Comparison of ENCODE assay signal across 13 cellular contexts in the genomic region with DNA sequence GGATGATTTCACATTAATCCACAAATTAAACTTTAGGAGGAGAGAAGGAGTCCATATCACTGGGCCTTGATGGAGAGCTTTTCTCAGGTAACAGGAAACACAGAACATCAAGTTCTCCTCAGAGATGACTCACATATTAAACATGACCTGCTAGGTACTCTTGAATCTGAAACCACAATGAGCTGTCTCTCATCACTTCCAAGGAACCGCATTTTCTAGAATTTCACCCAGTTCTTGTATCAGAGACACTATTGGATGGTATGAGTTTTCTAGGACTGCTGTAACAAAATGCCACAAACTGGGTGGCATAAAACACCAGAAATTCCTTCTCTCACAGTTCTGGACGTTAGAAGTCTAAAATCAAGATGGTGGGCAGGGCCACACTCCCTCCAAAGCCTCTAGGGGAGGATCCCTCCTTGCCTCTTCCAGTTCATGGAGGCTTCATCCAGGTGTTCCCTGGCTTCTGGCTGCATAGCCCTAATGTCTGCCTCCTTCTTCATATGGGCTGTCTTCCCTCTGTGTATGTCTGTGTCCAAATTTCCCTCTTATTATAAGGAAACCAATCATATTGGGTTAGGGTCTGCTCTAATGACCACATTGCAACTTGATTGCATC. TPM values are rescaled to one million over a fixed set of nuclear protein-coding genes. Genes with fewer than 3 reads are reported as not detected.
A peak's percentile ranks its signal among the peaks of the same experiment; 100 is the strongest.
DNase-seq lines count a peak whose midpoint lies in the region; ATAC-seq, FAIRE-seq and TF ChIP-seq lines count a peak whose summit lies in the region.
"Had no signal": no experiment of that assay in that cellular context is flagged by ENCODE, and none has a peak within 500 bp of the region (broad histone marks: within the 10 kb centered on the region; RNA-seq: fewer than 3 reads in every experiment).

No MANE protein-coding gene starts in this region.

- peaks cover 8% of the 10 kb centered on the region for H3K9me3 Mint-ChIP-seq in T-helper 2 cell treated with Interferon-gamma antibody and Interleukin-4, amounts not matched to agents 5 μg/mL and 100 μg/mL, for 36 hours
- H3K9me3 Mint-ChIP-seq: CD4-positive, CD25-positive, alpha-beta regulatory T cell; memory B cell had no signal

- FAIRE-seq in bronchial epithelial cell (lab: Jason Lieb, UNC), result peak; percentile 55

- H3K4me1 ChIP-seq in HCT116 (ENCODE audit: control insufficient read depth in 1 of 2, insufficient read depth in 2 of 2, low read length in 2 of 2), result peaks cover 18 to 38% of the 10 kb centered on the region in 2 experiments
- H3K4me1 ChIP-seq in gastrocnemius medialis, result peaks cover 19 to 25% of the 10 kb centered on the region in 2 donors

- H3K9me2 ChIP-seq in HCT116 (ENCODE audit: insufficient read depth), result no peaks in the 10 kb centered on the region

- RAD21 ChIA-PET in HCT116 (lab: Charles Lee; ENCODE audit: low non-redundant PET in 1 of 2, low total read pairs in 2 of 2, uncharacterized antibody in 2 of 2, unreplicated experiment in 2 of 2), result no interaction called here

- 0 out of 4 replicates have a peak overlapping the region, but pooled peaks of 1 of the 2 experiments have one; percentile 2 for H3K4me3 ChIP-seq in HCT116 (replicated peaks in 1 of 2; ENCODE audit: low read depth in 1 of 2, low read length in 2 of 2)
- no peak overlapping the region for H3K4me3 ChIP-seq in bronchial epithelial cell (ENCODE audit: low read depth, low read length)
- H3K4me3 ChIP-seq in gastrocnemius medialis, result no peak overlapping the region
- H3K4me3 ChIP-seq: upper lobe of left lung had no signal

- H4K20me1 ChIP-seq in HCT116 (ENCODE audit: insufficient read depth), result no peaks in the 10 kb centered on the region

- H3K9me3 ChIP-seq in HCT116 (ENCODE audit: control insufficient read depth in 1 of 2, insufficient read depth in 1 of 2, low read depth in 1 of 2, low read length in 2 of 2), result no peaks in the 10 kb centered on the region
- H3K9me3 ChIP-seq in gastrocnemius medialis, result no peaks in the 10 kb centered on the region
- H3K9me3 ChIP-seq: upper lobe of left lung had no signal

- intact Hi-C loops in HCT116 (cut with micrococcal nuclease), result no loop called here
- intact Hi-C loops in gastrocnemius medialis (cut with DNase I; ENCODE audit: low total_unique reads), result loop anchor here (2.0 kb wide), 1 partner anchor 111 kb away; no protein-coding TSS in a partner anchor

- no peak for TF ChIP-seq POLR2A in HCT116 (IDR thresholded peaks at IDR 0.05; ENCODE audit: borderline replicate concordance, extremely low read depth, insufficient read depth, insufficient read length)
- no peak for TF ChIP-seq POLR2A in gastrocnemius medialis (IDR thresholded peaks at IDR 0.05)

- in situ Hi-C loops in gastrocnemius medialis (cut with MboI; ENCODE audit: low sequenced_read_pairs in 4 of 4), result loop anchor here in 1 of 4 donors (10.0 kb wide), 1 partner anchor 61 kb away; no protein-coding TSS in a partner anchor

- TF ChIP-seq CTCF in HCT116 (IDR thresholded peaks at IDR 0.05 in 2 of 3, conservative IDR thresholded peaks at IDR 0.05 in 1 of 3; ENCODE audit: borderline replicate concordance in 1 of 3, insufficient read depth in 1 of 3, low read depth in 2 of 3, low read length in 2 of 3) (no peak), bronchial epithelial cell (IDR thresholded peaks at IDR 0.05; ENCODE audit: insufficient read depth, low read length, severe bottlenecking) (no peak), gastrocnemius medialis (IDR thresholded peaks at IDR 0.05 in 4 of 5, conservative IDR thresholded peaks at IDR 0.05 in 1 of 5) (no peak)

- DNase-seq in HCT116 (ENCODE audit: low read depth, low spot score) (peak; percentile 54), RPMI7951 (ENCODE audit: low read depth) (peak; percentile 64), bronchial epithelial cell (ENCODE audit: low read depth) (peak; percentile 96), gastrocnemius medialis (no peak), foreskin melanocyte (no peak), caudate nucleus (lab: John Stamatoyannopoulos, UW) (no peak)
- DNase-seq in T-helper 2 cell treated with Interferon-gamma antibody and Interleukin-4, amounts not matched to agents 5 μg/mL and 100 μg/mL, for 36 hours (ENCODE audit: low spot score), result no peak
- DNase-seq: NCI-H1048, NCI-H774, upper lobe of left lung had no signal

- H3K4me3 Mint-ChIP-seq in T-helper 2 cell treated with Interferon-gamma antibody and Interleukin-4, amounts not matched to agents 5 μg/mL and 100 μg/mL, for 36 hours, result no peak overlapping the region
- H3K4me3 Mint-ChIP-seq: CD4-positive, CD25-positive, alpha-beta regulatory T cell; memory B cell had no signal

- no peak; the same call in 1 of the 2 replicates for TF ChIP-seq RAD21 in HCT116 (IDR thresholded peaks at IDR 0.05; ENCODE audit: low read depth)

- no peak overlapping the region for H3K9ac ChIP-seq in HCT116 (ENCODE audit: low read length)

- no TSS peak for BruUV-seq in HCT116 (replicated peaks; lab: Mats Ljungman, UMichigan)

- ATAC-seq in HCT116 (peak; percentile 84), gastrocnemius medialis (peak in 1 of 2 donors; percentile 21), GM21515 (IDR thresholded peaks at IDR 0.05; ENCODE audit: unreplicated experiment) (no peak)

- POLR2A ChIA-PET in HCT116 (lab: Charles Lee), result no interaction called here

- H3K36me3 Mint-ChIP-seq in T-helper 2 cell treated with Interferon-gamma antibody and Interleukin-4, amounts not matched to agents 5 μg/mL and 100 μg/mL, for 36 hours (ENCODE audit: low read depth), result no peaks in the 10 kb centered on the region
- H3K36me3 Mint-ChIP-seq: CD4-positive, CD25-positive, alpha-beta regulatory T cell; memory B cell had no signal

- peak overlapping the region; percentile 54 for H3K4me2 ChIP-seq in HCT116 (ENCODE audit: low read length)

- H3K36me3 ChIP-seq in HCT116 (ENCODE audit: control insufficient read depth in 1 of 2, insufficient read depth in 2 of 2, low read length in 2 of 2) (no peaks in the 10 kb centered on the region), bronchial epithelial cell (ENCODE audit: control insufficient read depth, insufficient read depth, low read length) (no peaks in the 10 kb centered on the region), gastrocnemius medialis (no peaks in the 10 kb centered on the region)
- H3K36me3 ChIP-seq: upper lobe of left lung had no signal

- H3K27ac Mint-ChIP-seq in T-helper 2 cell treated with Interferon-gamma antibody and Interleukin-4, amounts not matched to agents 5 μg/mL and 100 μg/mL, for 36 hours, result no peak overlapping the region
- H3K27ac Mint-ChIP-seq: CD4-positive, CD25-positive, alpha-beta regulatory T cell; memory B cell had no signal

- H3K27me3 ChIP-seq in HCT116 (ENCODE audit: insufficient read depth, low read length), result no peaks in the 10 kb centered on the region
- no peaks in the 10 kb centered on the region for H3K27me3 ChIP-seq in bronchial epithelial cell (ENCODE audit: control insufficient read depth, insufficient read depth, low read length)
- H3K27me3 ChIP-seq in gastrocnemius medialis, result no peaks in the 10 kb centered on the region
- H3K27me3 ChIP-seq: upper lobe of left lung had no signal

- H3K79me2 ChIP-seq in HCT116 (ENCODE audit: insufficient read depth, low read length), result no peaks in the 10 kb centered on the region

- CTCF ChIA-PET in HCT116 (lab: Charles Lee), result no interaction called here

- peak overlapping the region; percentile 67 for H3K27ac ChIP-seq in HCT116 (ENCODE audit: low read depth, low read length)
- H3K27ac ChIP-seq in gastrocnemius medialis, result peak overlapping the region; percentile 12 to 71 (median 66)
- no peak overlapping the region for H3K27ac ChIP-seq in caudate nucleus (ENCODE audit: low read depth, low read length)

- peaks cover 6% of the 10 kb centered on the region for H3K4me1 Mint-ChIP-seq in T-helper 2 cell treated with Interferon-gamma antibody and Interleukin-4, amounts not matched to agents 5 μg/mL and 100 μg/mL, for 36 hours (ENCODE audit: low read depth)
- H3K4me1 Mint-ChIP-seq: memory B cell had no signal

- H3K27me3 Mint-ChIP-seq in T-helper 2 cell treated with Interferon-gamma antibody and Interleukin-4, amounts not matched to agents 5 μg/mL and 100 μg/mL, for 36 hours (ENCODE audit: low read depth), result no peaks in the 10 kb centered on the region
- H3K27me3 Mint-ChIP-seq: memory B cell had no signal

- H2AFZ ChIP-seq in HCT116 (ENCODE audit: low read depth, low read length, poor library complexity, severe bottlenecking), result no peak overlapping the region

TF ChIP-seq in HCT116, 20 proteins besides CTCF, POLR2A, EP300 and RAD21:
- TF ChIP-seq JUND (IDR thresholded peaks at IDR 0.05) (peak; percentile 70; the same call in 1 of the 2 replicates), FOSL1 (IDR thresholded peaks at IDR 0.05; ENCODE audit: low read depth) (peak; percentile 74), POLR2AphosphoS5 (IDR thresholded peaks at IDR 0.05; ENCODE audit: low read depth, low read length) (no peak), SP1 (IDR thresholded peaks at IDR 0.05; ENCODE audit: low read depth) (peak; percentile 60), CBX3 (IDR thresholded peaks at IDR 0.05; ENCODE audit: low read depth) (peak; percentile 78; the same call in 1 of the 2 replicates)
TF ChIP-seq in HCT116: peak in this region for 4.

RNA-seq across cellular contexts. Expression of gene RASL11B, which starts 38.5 kb away (rescaled TPM):
- total RNA-seq in HCT116 (2021; ENCODE audit: unreplicated experiment), result 0.34 TPM
- polyA plus RNA-seq in HCT116 (2012), result 0.18 TPM in 1 of 2 replicates, not detected in the other
- total RNA-seq in RPMI7951 (2014; rRNA removed; shearing (Covaris generic)), result 1.2 and 1.9 TPM in 2 replicates
- 0.77 and 1.3 TPM in 2 replicates for total RNA-seq in bronchial epithelial cell
- total RNA-seq in gastrocnemius medialis, result under 1 TPM in 1 of 4 donors, not detected in 3; 0.18 TPM

Comparison
In these comparisons a context has a peak if more than half of its experiments do, and no peak if none do; other contexts are left out.
1. DNase-seq: peak in HCT116 (single experiment), RPMI7951 (single experiment) and bronchial epithelial cell (single experiment); none in gastrocnemius medialis (0 of 2), foreskin melanocyte (single experiment), caudate nucleus (0 of 61) and T-helper 2 cell treated with Interferon-gamma antibody and Interleukin-4, amounts not matched to agents 5 μg/mL and 100 μg/mL, for 36 hours (single experiment).